Comparison of ENCODE assay signal across 38 cellular contexts in genomic region chr1:154360288-154360687, GRCh38. TPM values are rescaled to one million over a fixed set of nuclear protein-coding genes. Genes with fewer than 3 reads are reported as not detected.
"Had no signal": no experiment of that assay in that cellular context is flagged by ENCODE, and none has a peak within 500 bp of the region (broad histone marks: within the 10 kb centered on the region; RNA-seq: fewer than 3 reads in every experiment).

No MANE protein-coding gene starts in this region.

- H3K9me3 ChIP-seq: MG63 had no signal

- H3K36me3 ChIP-seq: MG63 had no signal

- H3K4me3 ChIP-seq: MG63 had no signal

- DNase-seq: Karpas-422, Kasumi-1, MG63, MM.1S, MV-4-11, NCI-H1048, NCI-H1092, NCI-H1092 treated with DMSO at 0.1 percent for 48 hours, NCI-H1105, NCI-H1105 treated with DMSO at 0.1 percent for 48 hours, NCI-H1417, NCI-H1417 treated with DMSO at 0.1 percent for 48 hours, NCI-H1436, NCI-H1436 treated with DMSO at 0.1 percent for 48 hours, NCI-H146, NCI-H1694, NCI-H1694 treated with DMSO at 0.1 percent for 48 hours, NCI-H187, NCI-H187 treated with DMSO at 0.1 percent for 48 hours, NCI-H1930, NCI-H2029, NCI-H2029 treated with DMSO at 0.1 percent for 48 hours, NCI-H2081, NCI-H2081 treated with DMSO at 0.1 percent for 48 hours, NCI-H2107, NCI-H2171, NCI-H2171 treated with DMSO at 0.1 percent for 48 hours, NCI-H2227 treated with DMSO at 0.1 percent for 48 hours, NCI-H226, NCI-H345, NCI-H446, NCI-H446 treated with DMSO at 0.1 percent for 48 hours, NCI-H510A, NCI-H510A treated with DMSO at 0.1 percent for 48 hours had no signal

- H3K27me3 ChIP-seq: MG63 had no signal

RNA-seq across cellular contexts. Expression of gene AQP10, which starts 39.4 kb away (rescaled TPM):
- total RNA-seq: LHCN-M2, M059J, MCF 10A, NCI-H460 had no signal
